ENCODE assay signal across 1 cellular context in the genomic region with DNA sequence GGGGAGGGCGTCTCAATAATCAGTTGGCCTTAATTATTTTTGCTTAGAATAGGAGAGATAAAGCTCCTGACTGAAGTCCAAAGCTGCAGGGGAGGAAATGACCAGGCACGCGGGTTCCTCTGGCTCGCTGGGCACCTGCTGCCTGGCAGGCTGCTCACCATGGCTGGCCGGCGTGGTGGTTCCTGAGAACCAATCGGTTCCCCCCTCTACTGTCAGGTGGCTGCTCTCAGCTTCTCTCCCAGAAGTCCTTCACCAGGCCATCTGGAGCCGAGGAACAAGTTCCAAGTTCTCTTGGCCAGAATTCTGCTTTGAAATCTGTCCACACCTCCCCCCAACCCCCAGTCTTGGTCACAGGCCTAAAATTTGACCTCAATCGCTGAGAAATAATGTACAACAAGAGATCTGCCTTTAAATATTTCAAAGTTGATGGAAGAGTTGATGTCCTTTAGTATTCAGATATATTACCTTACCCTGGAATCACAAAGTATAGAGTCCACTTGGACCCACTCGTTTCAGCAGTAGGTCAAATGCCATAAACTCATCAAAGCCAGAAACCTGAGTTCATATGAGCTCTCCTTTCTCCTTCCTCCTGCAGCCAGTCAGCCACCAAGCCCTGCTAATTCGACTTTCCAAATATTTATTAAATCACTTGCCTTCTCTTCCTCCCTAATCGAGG.
TF ChIP-seq lines count a peak whose summit lies in the region.

No MANE protein-coding gene starts in this region.

TF ChIP-seq in liver, 16 proteins besides CTCF, POLR2A, EP300 and RAD21 (continued from another document):
- peak; percentile 64 to 65 for TF ChIP-seq HNF4A (conservative IDR thresholded peaks at IDR 0.05)
- no peak for TF ChIP-seq GABPA (IDR thresholded peaks at IDR 0.05 in 1 of 2, conservative IDR thresholded peaks at IDR 0.05 in 1 of 2)
- no peak for TF ChIP-seq HNF4G (IDR thresholded peaks at IDR 0.05)
- TF ChIP-seq, protein P1, sequence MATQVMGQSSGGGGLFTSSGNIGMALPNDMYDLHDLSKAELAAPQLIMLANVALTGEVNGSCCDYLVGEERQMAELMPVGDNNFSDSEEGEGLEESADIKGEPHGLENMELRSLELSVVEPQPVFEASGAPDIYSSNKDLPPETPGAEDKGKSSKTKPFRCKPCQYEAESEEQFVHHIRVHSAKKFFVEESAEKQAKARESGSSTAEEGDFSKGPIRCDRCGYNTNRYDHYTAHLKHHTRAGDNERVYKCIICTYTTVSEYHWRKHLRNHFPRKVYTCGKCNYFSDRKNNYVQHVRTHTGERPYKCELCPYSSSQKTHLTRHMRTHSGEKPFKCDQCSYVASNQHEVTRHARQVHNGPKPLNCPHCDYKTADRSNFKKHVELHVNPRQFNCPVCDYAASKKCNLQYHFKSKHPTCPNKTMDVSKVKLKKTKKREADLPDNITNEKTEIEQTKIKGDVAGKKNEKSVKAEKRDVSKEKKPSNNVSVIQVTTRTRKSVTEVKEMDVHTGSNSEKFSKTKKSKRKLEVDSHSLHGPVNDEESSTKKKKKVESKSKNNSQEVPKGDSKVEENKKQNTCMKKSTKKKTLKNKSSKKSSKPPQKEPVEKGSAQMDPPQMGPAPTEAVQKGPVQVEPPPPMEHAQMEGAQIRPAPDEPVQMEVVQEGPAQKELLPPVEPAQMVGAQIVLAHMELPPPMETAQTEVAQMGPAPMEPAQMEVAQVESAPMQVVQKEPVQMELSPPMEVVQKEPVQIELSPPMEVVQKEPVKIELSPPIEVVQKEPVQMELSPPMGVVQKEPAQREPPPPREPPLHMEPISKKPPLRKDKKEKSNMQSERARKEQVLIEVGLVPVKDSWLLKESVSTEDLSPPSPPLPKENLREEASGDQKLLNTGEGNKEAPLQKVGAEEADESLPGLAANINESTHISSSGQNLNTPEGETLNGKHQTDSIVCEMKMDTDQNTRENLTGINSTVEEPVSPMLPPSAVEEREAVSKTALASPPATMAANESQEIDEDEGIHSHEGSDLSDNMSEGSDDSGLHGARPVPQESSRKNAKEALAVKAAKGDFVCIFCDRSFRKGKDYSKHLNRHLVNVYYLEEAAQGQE (IDR thresholded peaks at IDR 0.05) = peak; percentile 43
- no peak for TF ChIP-seq FOXA1 (IDR thresholded peaks at IDR 0.05)
- TF ChIP-seq NR2F2 (IDR thresholded peaks at IDR 0.05) = no peak
- TF ChIP-seq YY1 (IDR thresholded peaks at IDR 0.05) = peak; percentile 60
- peak; percentile 32 for TF ChIP-seq SP1 (IDR thresholded peaks at IDR 0.05)
- peak; percentile 55 to 73 for TF ChIP-seq RXRA (IDR thresholded peaks at IDR 0.05)
- TF ChIP-seq, protein P2, sequence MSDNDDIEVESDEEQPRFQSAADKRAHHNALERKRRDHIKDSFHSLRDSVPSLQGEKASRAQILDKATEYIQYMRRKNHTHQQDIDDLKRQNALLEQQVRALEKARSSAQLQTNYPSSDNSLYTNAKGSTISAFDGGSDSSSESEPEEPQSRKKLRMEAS (IDR thresholded peaks at IDR 0.05) = peak; percentile 41
